ENCODE assay signal across 8 cellular contexts in the genomic region with DNA sequence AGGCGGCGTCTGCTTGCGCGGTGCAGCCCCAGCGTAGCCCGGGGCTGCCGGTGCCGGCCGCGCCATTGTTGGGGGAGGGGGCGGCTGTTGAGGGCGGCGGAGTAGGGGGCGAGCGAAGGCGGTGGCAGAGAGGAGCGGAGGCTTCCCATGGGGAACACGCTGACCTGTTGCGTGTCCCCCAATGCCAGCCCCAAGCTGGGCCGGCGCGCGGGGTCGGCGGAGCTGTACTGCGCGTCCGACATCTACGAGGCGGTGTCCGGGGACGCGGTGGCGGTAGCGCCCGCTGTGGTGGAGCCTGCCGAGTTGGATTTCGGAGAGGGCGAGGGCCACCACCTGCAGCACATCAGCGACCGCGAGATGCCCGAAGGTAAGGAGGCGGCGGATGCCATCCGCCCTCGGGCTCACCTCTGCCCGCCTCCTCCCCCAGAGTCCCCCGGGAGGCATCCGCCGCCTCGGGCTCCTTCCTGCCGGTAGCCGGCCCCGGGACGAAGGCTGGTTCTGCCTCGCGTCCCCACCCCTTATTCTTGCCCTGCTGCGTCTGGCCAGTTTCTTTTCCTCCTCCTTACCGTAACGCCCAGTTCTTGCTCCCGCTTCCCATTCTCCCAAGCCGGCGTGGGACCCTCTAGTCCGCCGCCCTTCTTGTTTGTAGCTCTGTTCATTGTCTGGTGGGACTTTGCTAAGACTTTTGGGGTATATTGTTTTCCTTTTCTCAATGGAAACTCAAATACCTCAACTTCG. TPM values are rescaled to one million over a fixed set of nuclear protein-coding genes. Genes with fewer than 3 reads are reported as not detected.
DNase-seq lines count a peak whose midpoint lies in the region; ATAC-seq and TF ChIP-seq lines count a peak whose summit lies in the region.

No MANE protein-coding gene starts in this region.

- no peak for TF ChIP-seq CTCF in colonic mucosa (IDR thresholded peaks at IDR 0.05)
- no peak for TF ChIP-seq CTCF in lower lobe of right lung (IDR thresholded peaks at IDR 0.05)

- DNase-seq in G401 (ENCODE audit: low spot score), result peak; percentile 26
- DNase-seq in activated CD4-positive, CD25-positive, alpha-beta regulatory T cell treated with anti-CD3 and anti-CD28 coated beads, Interleukin-2, amount 50 U/mL, for 16 hours (ENCODE audit: low read depth, low spot score), result peak; percentile 29
- peak; percentile 69 for DNase-seq in colonic mucosa
- peak; percentile 67 for DNase-seq in lower lobe of right lung
- DNase-seq in stimulated activated CD8-positive, alpha-beta memory T cell treated with anti-CD3 and anti-CD28 coated beads, Interleukin-12 subunit alpha, Interleukin-12 subunit beta, amount 100 ng/mL, for 24 hours (ENCODE audit: extremely low read depth), result peak; percentile 7
- no peak for DNase-seq in NCI-H226

- no peak for TF ChIP-seq RAD21 in Ishikawa (IDR thresholded peaks at IDR 0.05; ENCODE audit: low read depth)

- in situ Hi-C loops in G401 (cut with HindIII; ENCODE audit: low sequenced_read_pairs), result no loop called here

- peak overlapping the region; percentile 95 for H3K27ac ChIP-seq in colonic mucosa
- peak overlapping the region; percentile 88 for H3K27ac ChIP-seq in lower lobe of right lung

- H3K9ac ChIP-seq in colonic mucosa (ENCODE audit: low read depth in 2 of 2, low read length in 2 of 2), result peak overlapping the region; percentile 85 to 96

- H3K9me3 ChIP-seq in colonic mucosa (no peaks in the 10 kb centered on the region), lower lobe of right lung (no peaks in the 10 kb centered on the region)

- intact Hi-C loops in colonic mucosa (cut with DNase I), result loop anchor here (5.0 kb wide), 1 partner anchor 85 kb away; a partner anchor contains a TSS
- intact Hi-C loops in lower lobe of right lung (cut with DNase I), result no loop called here

- H3K36me3 ChIP-seq in colonic mucosa (no peaks in the 10 kb centered on the region), lower lobe of right lung (peaks cover 5% of the 10 kb centered on the region)

- no peaks in the 10 kb centered on the region for H3K27me3 ChIP-seq in colonic mucosa
- no peaks in the 10 kb centered on the region for H3K27me3 ChIP-seq in lower lobe of right lung (ENCODE audit: low read depth)

- H3K4me1 ChIP-seq in colonic mucosa, result no peaks in the 10 kb centered on the region
- peaks cover 19% of the 10 kb centered on the region for H3K4me1 ChIP-seq in lower lobe of right lung

- no peak for TF ChIP-seq EP300 in Ishikawa (IDR thresholded peaks at IDR 0.05; ENCODE audit: borderline replicate concordance)

- ATAC-seq in GM21717 (IDR thresholded peaks at IDR 0.05; ENCODE audit: unreplicated experiment) (peak; percentile 33), lower lobe of right lung (peak; percentile 38 to 46)

- H3K4me3 ChIP-seq in colonic mucosa, result peak overlapping the region; percentile 94
- peak overlapping the region; percentile 87 for H3K4me3 ChIP-seq in lower lobe of right lung

TF ChIP-seq in Ishikawa, 13 proteins besides CTCF, POLR2A, EP300 and RAD21:
- TF ChIP-seq, protein P1, sequence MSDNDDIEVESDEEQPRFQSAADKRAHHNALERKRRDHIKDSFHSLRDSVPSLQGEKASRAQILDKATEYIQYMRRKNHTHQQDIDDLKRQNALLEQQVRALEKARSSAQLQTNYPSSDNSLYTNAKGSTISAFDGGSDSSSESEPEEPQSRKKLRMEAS (IDR thresholded peaks at IDR 0.05), result no peak
- TF ChIP-seq TAF1 (IDR thresholded peaks at IDR 0.05; ENCODE audit: low read depth) (peak; percentile 32; the same call in 1 of the 2 replicates), YY1 (IDR thresholded peaks at IDR 0.05; ENCODE audit: low read depth) (peak; percentile 76)

RNA-seq across cellular contexts. Expression of a gene that starts 0.5 kb away (rescaled TPM):
- 39.6 and 43.0 TPM in 2 replicates for total RNA-seq in G401 (2014; rRNA removed; shearing (Covaris generic))
- total RNA-seq in colonic mucosa, result 10 to 100 TPM; 19.9 to 33.1 TPM
- 25.6 TPM for total RNA-seq in lower lobe of right lung

RNA-seq across cellular contexts. Expression of a gene that starts 57.8 kb away (rescaled TPM):
- 30.5 and 30.8 TPM in 2 replicates for total RNA-seq in G401 (2014; rRNA removed; shearing (Covaris generic))
- total RNA-seq in colonic mucosa (100 to 1,000 TPM; 103 to 119 TPM), lower lobe of right lung (37.1 TPM)
